19 cellular contexts compared by ENCODE assay signal in the genomic region with DNA sequence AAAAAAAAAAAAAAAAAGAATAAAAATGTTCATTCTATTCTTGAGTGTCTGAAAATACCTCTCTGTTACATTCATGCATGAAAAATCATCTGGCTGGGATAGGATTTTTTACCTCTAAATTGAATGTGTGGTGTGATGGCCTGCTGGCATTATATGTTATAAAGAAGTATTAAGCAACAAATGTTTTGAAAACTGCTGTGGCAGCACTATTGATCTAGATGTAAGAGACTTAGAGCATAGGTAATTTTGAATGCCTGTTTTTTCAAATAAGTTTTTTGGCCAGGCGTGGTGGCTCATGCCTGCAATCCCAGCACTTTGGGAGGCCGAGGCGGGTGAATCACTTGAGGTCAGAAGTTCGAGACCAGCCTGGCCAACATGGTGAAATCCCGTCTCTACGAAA.
DNase-seq lines count a peak whose midpoint lies in the region; ATAC-seq, FAIRE-seq and TF ChIP-seq lines count a peak whose summit lies in the region.
"Had no signal": no experiment of that assay in that cellular context is flagged by ENCODE, and none has a peak within 500 bp of the region (broad histone marks: within the 10 kb centered on the region; RNA-seq: fewer than 3 reads in every experiment).

No MANE protein-coding gene starts in this region.

- no peaks in the 10 kb centered on the region for H3K27me3 ChIP-seq in IMR-90 (ENCODE audit: control insufficient read depth, insufficient read depth, low read length)
- H3K27me3 ChIP-seq in HepG2 (ENCODE audit: control insufficient read depth in 1 of 2, insufficient read depth in 2 of 2, low read length in 2 of 2), result no peaks in the 10 kb centered on the region
- H3K27me3 ChIP-seq in naive thymus-derived CD4-positive, alpha-beta T cell (ENCODE audit: control insufficient read depth in 2 of 2, insufficient read depth in 2 of 2, low read length in 2 of 2), result no peaks in the 10 kb centered on the region
- H3K27me3 ChIP-seq in upper lobe of left lung, result no peaks in the 10 kb centered on the region
- H3K27me3 ChIP-seq: BLaER1 treated with 17β-estradiol and CSF1 and Interleukin-3, amounts not matched to agents 10 nM and 100 nM had no signal

- FAIRE-seq in HepG2 (lab: Jason Lieb, UNC), result no peak
- FAIRE-seq: A204.1, G401.6, GM12891 had no signal

- H2BK5ac ChIP-seq in IMR-90 (ENCODE audit: low read depth, low read length, poor library complexity, severe bottlenecking), result no peak overlapping the region

- H3K9me3 Mint-ChIP-seq in naive thymus-derived CD4-positive, alpha-beta T cell, result peaks cover 0 to 5% (median 0%) of the 10 kb centered on the region in 11 donors

- TF ChIP-seq POLR2A in IMR-90 (IDR thresholded peaks at IDR 0.05; ENCODE audit: low read depth, low read length), result no peak
- TF ChIP-seq POLR2A in HepG2 (IDR thresholded peaks at IDR 0.05; ENCODE audit: insufficient read depth in 1 of 2, low read depth in 2 of 2, low read length in 2 of 2), result no peak
- TF ChIP-seq POLR2A in upper lobe of left lung (IDR thresholded peaks at IDR 0.05), result no peak

- dilution Hi-C loops in IMR-90 (cut with HindIII; ENCODE audit: low sequenced_read_pairs, unreplicated experiment), result no loop called here

- BruUV-seq in IMR-90 (replicated peaks; lab: Mats Ljungman, UMichigan) (no TSS peak), HepG2 (replicated peaks; lab: Mats Ljungman, UMichigan) (no TSS peak)

- H3K79me1 ChIP-seq in IMR-90 (ENCODE audit: low read depth in 1 of 2, low read length in 2 of 2), result no peaks in the 10 kb centered on the region

- no peak overlapping the region for H3K18ac ChIP-seq in IMR-90 (ENCODE audit: low read depth, low read length)

- H2AK5ac ChIP-seq in IMR-90 (ENCODE audit: low read depth, low read length), result no peak overlapping the region

- H3K27ac Mint-ChIP-seq in naive thymus-derived CD4-positive, alpha-beta T cell, result no peak overlapping the region
- H3K27ac Mint-ChIP-seq: B cell; CD4-positive, alpha-beta T cell; CD8-positive, alpha-beta T cell had no signal

- POLR2A ChIA-PET in IMR-90 (lab: Charles Lee; ENCODE audit: unreplicated experiment), result no interaction called here
- POLR2A ChIA-PET in HepG2 (lab: Yijun Ruan, JAX), result no interaction called here
- POLR2A ChIA-PET in naive thymus-derived CD4-positive, alpha-beta T cell (lab: Charles Lee), result no interaction called here
- POLR2A ChIA-PET in RWPE1 (lab: Yijun Ruan, JAX; ENCODE audit: low non-redundant PET), result no interaction called here

- H3K36me3 ChIP-seq in IMR-90 (ENCODE audit: control insufficient read depth, insufficient read depth, low read length) (no peaks in the 10 kb centered on the region), HepG2 (replicated peaks in 1 of 2; ENCODE audit: control insufficient read depth in 1 of 2, insufficient read depth in 2 of 2, low read length in 2 of 2) (no peaks in the 10 kb centered on the region), upper lobe of left lung (no peaks in the 10 kb centered on the region)
- no peaks in the 10 kb centered on the region for H3K36me3 ChIP-seq in naive thymus-derived CD4-positive, alpha-beta T cell (ENCODE audit: control insufficient read depth in 2 of 3, insufficient read depth in 3 of 3, low read length in 3 of 3)
- H3K36me3 ChIP-seq: BLaER1 treated with 17β-estradiol and CSF1 and Interleukin-3, amounts not matched to agents 10 nM and 100 nM had no signal

- H3K9ac ChIP-seq in IMR-90 (ENCODE audit: low read depth, low read length), result no peak overlapping the region
- no peak overlapping the region for H3K9ac ChIP-seq in HepG2 (ENCODE audit: insufficient read depth, low read depth, low read length)
- H3K9ac ChIP-seq: BLaER1 treated with 17β-estradiol and CSF1 and Interleukin-3, amounts not matched to agents 10 nM and 100 nM had no signal

- H3K27me3 Mint-ChIP-seq in naive thymus-derived CD4-positive, alpha-beta T cell, result no peaks in the 10 kb centered on the region
- H3K27me3 Mint-ChIP-seq: B cell; CD4-positive, alpha-beta T cell had no signal

- H3K9me1 ChIP-seq in IMR-90 (ENCODE audit: insufficient read depth, low read length), result no peaks in the 10 kb centered on the region

- TF ChIP-seq CTCF in IMR-90 (conservative IDR thresholded peaks at IDR 0.05; ENCODE audit: low read depth, low read length) (no peak), HepG2 (CRISPR knock-in tag; IDR thresholded peaks at IDR 0.05) (no peak), upper lobe of left lung (IDR thresholded peaks at IDR 0.05) (no peak), RWPE1 (conservative IDR thresholded peaks at IDR 0.05; ENCODE audit: low read depth) (no peak)

- no peaks in the 10 kb centered on the region for H3K36me3 Mint-ChIP-seq in naive thymus-derived CD4-positive, alpha-beta T cell
- H3K36me3 Mint-ChIP-seq: CD8-positive, alpha-beta T cell had no signal

- no peak overlapping the region for H2AK9ac ChIP-seq in IMR-90 (replicated peaks; ENCODE audit: low read depth, low read length, poor library complexity)

- H2BK15ac ChIP-seq in IMR-90 (ENCODE audit: low read depth, low read length), result no peak overlapping the region

- H2AFZ ChIP-seq in IMR-90 (replicated peaks; ENCODE audit: low read length, poor library complexity), result no peak overlapping the region
- H2AFZ ChIP-seq in HepG2 (ENCODE audit: low read length), result no peak overlapping the region

- H3K56ac ChIP-seq in IMR-90 (ENCODE audit: extremely low read depth, insufficient read depth, low read length), result no peak overlapping the region

- ATAC-seq in IMR-90 (ENCODE audit: low read depth), result no peak
- no peak for ATAC-seq in HepG2
- ATAC-seq in naive thymus-derived CD4-positive, alpha-beta T cell, result no peak
- ATAC-seq in upper lobe of left lung (ENCODE audit: low FRiP score in 2 of 2), result no peak
- ATAC-seq: CD8-positive, alpha-beta T cell had no signal

- CTCF ChIA-PET in IMR-90 (lab: Yijun Ruan, JAX) (no interaction called here), HepG2 (lab: Yijun Ruan, JAX; ENCODE audit: low intra/inter-chr PET ratio, low total read pairs) (no interaction called here), RWPE1 (lab: Yijun Ruan, JAX) (no interaction called here)
- CTCF ChIA-PET in naive thymus-derived CD4-positive, alpha-beta T cell (lab: Charles Lee), result no interaction called here

- DNase-seq in IMR-90, result no peak
- DNase-seq in HepG2 (ENCODE audit: low spot score), result no peak
- DNase-seq in naive thymus-derived CD4-positive, alpha-beta T cell, result no peak
- no peak for DNase-seq in upper lobe of left lung
- DNase-seq in RWPE1 (ENCODE audit: low spot score), result no peak
- DNase-seq: 8988T; AML-193; Caco-2; Calu3; CD4-positive, alpha-beta T cell; CD8-positive, alpha-beta T cell; DMS79 treated with DMSO at 0.1 percent for 48 hours; GF-D8 had no signal

- H3K4me3 Mint-ChIP-seq in naive thymus-derived CD4-positive, alpha-beta T cell, result no peak overlapping the region
- H3K4me3 Mint-ChIP-seq: B cell; CD4-positive, alpha-beta T cell; CD8-positive, alpha-beta T cell had no signal

- H3K9me3 ChIP-seq in IMR-90 (ENCODE audit: control insufficient read depth, insufficient read depth, low read length), result 0 out of 2 replicates have a peak, but pooled peaks cover 2% of the 10 kb centered on the region
- H3K9me3 ChIP-seq in HepG2 (ENCODE audit: low read length), result peaks cover 20% of the 10 kb centered on the region
- H3K9me3 ChIP-seq in naive thymus-derived CD4-positive, alpha-beta T cell (ENCODE audit: control insufficient read depth in 2 of 3, low read length in 3 of 3), result no peaks in the 10 kb centered on the region
- H3K9me3 ChIP-seq in upper lobe of left lung, result no peaks in the 10 kb centered on the region
- H3K9me3 ChIP-seq: Caco-2 had no signal

- H3K23ac ChIP-seq in IMR-90 (ENCODE audit: low read depth, low read length), result no peak overlapping the region

- no peaks in the 10 kb centered on the region for H3K4me1 Mint-ChIP-seq in naive thymus-derived CD4-positive, alpha-beta T cell
- H3K4me1 Mint-ChIP-seq: B cell had no signal

- H3K79me2 ChIP-seq in HepG2 (ENCODE audit: insufficient read depth, low read length), result no peaks in the 10 kb centered on the region

- H3K4me3 ChIP-seq in IMR-90 (ENCODE audit: insufficient read depth, low read depth, low read length) (no peak overlapping the region), HepG2 (replicated peaks in 1 of 3; ENCODE audit: insufficient read depth in 1 of 3, low read depth in 2 of 3, low read length in 3 of 3) (no peak overlapping the region), upper lobe of left lung (no peak overlapping the region)
- no peak overlapping the region for H3K4me3 ChIP-seq in naive thymus-derived CD4-positive, alpha-beta T cell (ENCODE audit: low read length)
- H3K4me3 ChIP-seq: BLaER1 treated with 17β-estradiol and CSF1 and Interleukin-3, amounts not matched to agents 10 nM and 100 nM had no signal

- TF ChIP-seq RAD21 in IMR-90 (IDR thresholded peaks at IDR 0.05; ENCODE audit: low read length) (no peak), HepG2 (CRISPR knock-in tag; IDR thresholded peaks at IDR 0.05) (no peak)

- H3K14ac ChIP-seq in IMR-90 (replicated peaks; ENCODE audit: low read depth, low read length), result no peak overlapping the region

- H3K4me1 ChIP-seq in IMR-90 (ENCODE audit: control insufficient read depth, insufficient read depth, low read length) (no peaks in the 10 kb centered on the region), HepG2 (ENCODE audit: insufficient read depth, low read length) (no peaks in the 10 kb centered on the region), upper lobe of left lung (no peaks in the 10 kb centered on the region)
- H3K4me1 ChIP-seq in naive thymus-derived CD4-positive, alpha-beta T cell (ENCODE audit: control insufficient read depth in 2 of 2, insufficient read depth in 2 of 2, low read length in 2 of 2), result no peaks in the 10 kb centered on the region
- H3K4me1 ChIP-seq: BLaER1 treated with 17β-estradiol and CSF1 and Interleukin-3, amounts not matched to agents 10 nM and 100 nM; Caco-2 had no signal

- no peak overlapping the region for H2BK20ac ChIP-seq in IMR-90 (ENCODE audit: low read depth, low read length)

- in situ Hi-C loops in IMR-90 (cut with MboI; ENCODE audit: low sequenced_read_pairs) (no loop called here), HepG2 (cut with HindIII; ENCODE audit: extremely low pct_ligation_motif_present, low pct_unique_long_range_greater_than_20kb) (no loop called here)

- 44% methylated on average over 4 of the region's 6 CpGs; no CpG with 5 or more reads in 1 of the 2 experiments for WGBS in IMR-90 (ENCODE audit: extremely low coverage in 2 of 2, insufficient read length in 1 of 2), 2 experiments
- WGBS in HepG2 (ENCODE audit: low lambda C conversion rate), result 0% methylated on average over 1 of the region's 6 CpGs
- 92 to 95% methylated on average over 6 of the region's 6 CpGs for WGBS in upper lobe of left lung, 2 donors

- H3K4ac ChIP-seq in IMR-90 (ENCODE audit: low read depth, low read length), result no peak overlapping the region

- intact Hi-C loops in IMR-90 (cut with micrococcal nuclease) (no loop called here), HepG2 (cut with micrococcal nuclease; ENCODE audit: unreplicated experiment) (no loop called here)
- intact Hi-C loops in naive thymus-derived CD4-positive, alpha-beta T cell (cut with micrococcal nuclease), result no loop called here

- H3K27ac ChIP-seq in IMR-90 (ENCODE audit: insufficient read depth, low read length), result no peak overlapping the region
- H3K27ac ChIP-seq in HepG2 (ENCODE audit: extremely low read length, insufficient read depth, low read length), result no peak overlapping the region
- no peak overlapping the region for H3K27ac ChIP-seq in naive thymus-derived CD4-positive, alpha-beta T cell (ENCODE audit: low read depth, low read length)
- H3K27ac ChIP-seq in upper lobe of left lung, result no peak overlapping the region
- no peak overlapping the region for H3K27ac ChIP-seq in RWPE1
- H3K27ac ChIP-seq: BLaER1 treated with 17β-estradiol and CSF1 and Interleukin-3, amounts not matched to agents 10 nM and 100 nM; C4-2B had no signal

- TF ChIP-seq EP300 in HepG2 (IDR thresholded peaks at IDR 0.05; ENCODE audit: low read depth in 2 of 2, low read length in 2 of 2) (no peak), HepG2 (CRISPR knock-in tag; IDR thresholded peaks at IDR 0.05; ENCODE audit: borderline replicate concordance) (no peak), upper lobe of left lung (IDR thresholded peaks at IDR 0.05) (no peak)

- H4K91ac ChIP-seq in IMR-90 (ENCODE audit: insufficient read depth, low read depth, low read length), result no peak overlapping the region

- no peak overlapping the region for H2BK120ac ChIP-seq in IMR-90 (ENCODE audit: low read depth, low read length)

- no peaks in the 10 kb centered on the region for H4K20me1 ChIP-seq in IMR-90 (ENCODE audit: insufficient read depth, low read length)
- H4K20me1 ChIP-seq in HepG2 (ENCODE audit: insufficient read depth, low read length), result no peaks in the 10 kb centered on the region
- H4K20me1 ChIP-seq: BLaER1 treated with 17β-estradiol and CSF1 and Interleukin-3, amounts not matched to agents 10 nM and 100 nM had no signal

- no peak overlapping the region for H4K8ac ChIP-seq in IMR-90 (ENCODE audit: low read depth in 2 of 2, low read length in 2 of 2)

- H3K4me2 ChIP-seq in IMR-90 (ENCODE audit: low read depth, low read length) (no peak overlapping the region), HepG2 (ENCODE audit: low read depth, low read length) (no peak overlapping the region)
- H3K4me2 ChIP-seq: BLaER1 treated with 17β-estradiol and CSF1 and Interleukin-3, amounts not matched to agents 10 nM and 100 nM had no signal

- no peak overlapping the region for H4K5ac ChIP-seq in IMR-90 (ENCODE audit: low read depth, low read length)
